12 cellular contexts compared by ENCODE assay signal in genomic region chrX:151697082-151697481, GRCh38. TPM values are rescaled to one million over a fixed set of nuclear protein-coding genes. Genes with fewer than 3 reads are reported as not detected.
DNase-seq lines count a peak whose midpoint lies in the region; ATAC-seq and TF ChIP-seq lines count a peak whose summit lies in the region.
"Not testable (repeated sequence)": the region's sequence is repeated elsewhere in the genome, so short reads cannot be mapped to it uniquely, and the experiment has no call there.
"Had no signal": no experiment of that assay in that cellular context is flagged by ENCODE, and none has a peak within 500 bp of the region (broad histone marks: within the 10 kb centered on the region; RNA-seq: fewer than 3 reads in every experiment).

No MANE protein-coding gene starts in this region.

- peak overlapping the region; percentile 49 to 54 (median 54) for H3K4me3 Mint-ChIP-seq in nephron

- peaks cover 13% of the 10 kb centered on the region for H3K9me3 Mint-ChIP-seq in nephron

- H3K36me3 ChIP-seq in GM23248 (ENCODE audit: low read depth); skeletal muscle tissue (ENCODE audit: control insufficient read depth in 3 of 3, insufficient read depth in 3 of 3, low read length in 3 of 3): not testable (repeated sequence)

- H3K79me2 ChIP-seq in GM23248 (ENCODE audit: insufficient read depth): not testable (repeated sequence)

- not testable (repeated sequence) for H3F3A ChIP-seq in GM23248 (ENCODE audit: insufficient read depth)

- H3K27me3 Mint-ChIP-seq in nephron (ENCODE audit: low read depth): peaks cover 11% of the 10 kb centered on the region

- not testable (repeated sequence) for H3K9me2 ChIP-seq in GM23248 (ENCODE audit: insufficient read depth)

- peak overlapping the region; percentile 65 for H3K9ac ChIP-seq in GM23248
- H3K9ac ChIP-seq in skeletal muscle tissue (ENCODE audit: low read depth in 1 of 3, low read length in 3 of 3): not testable (repeated sequence)

- not testable (repeated sequence) for H3K9me3 ChIP-seq in GM23248 (ENCODE audit: low read depth); skeletal muscle tissue (ENCODE audit: control insufficient read depth in 3 of 3, low read length in 3 of 3)

- peak; percentile 12 for DNase-seq in AG09319 (ENCODE audit: extremely low read depth, low read depth)
- DNase-seq in GM23248: peak; percentile 41
- peak; percentile 53 for DNase-seq in fibroblast of peridontal ligament (ENCODE audit: extremely low read depth)
- not testable (repeated sequence) for DNase-seq in left ventricle myocardium superior

- not testable (repeated sequence) for H3K36me3 Mint-ChIP-seq in nephron (ENCODE audit: low read depth)

- ATAC-seq in left ventricle myocardium superior: peak; percentile 47

- not testable (repeated sequence) for TF ChIP-seq CTCF in AG09319 (IDR thresholded peaks at IDR 0.05; ENCODE audit: low read depth, low read length); nephron (IDR thresholded peaks at IDR 0.05; ENCODE audit: unreplicated experiment in 3 of 3)

- peak overlapping the region; percentile 65 for H3K4me3 ChIP-seq in GM23248
- not testable (repeated sequence) for H3K4me3 ChIP-seq in skeletal muscle tissue (ENCODE audit: low read length in 3 of 3)

- H3K27me3 ChIP-seq in GM23248 (replicated peaks; ENCODE audit: insufficient read depth): not testable (repeated sequence)
- peaks cover 0 to 12% (median 7%) of the 10 kb centered on the region in 3 donors for H3K27me3 ChIP-seq in skeletal muscle tissue (ENCODE audit: control insufficient read depth in 3 of 3, insufficient read depth in 3 of 3, low read length in 3 of 3)

- peaks cover 15% of the 10 kb centered on the region for H3K4me1 ChIP-seq in GM23248 (ENCODE audit: insufficient read depth)
- H3K4me1 ChIP-seq in skeletal muscle tissue (ENCODE audit: control insufficient read depth in 3 of 3, insufficient read depth in 3 of 3, low read length in 3 of 3): not testable (repeated sequence)

- not testable (repeated sequence) for H4K20me1 ChIP-seq in GM23248 (ENCODE audit: insufficient read depth)

- 3 to 5% methylated on average over 7 to 8 of the region's 8 CpGs for WGBS in GM23248 (ENCODE audit: low coverage in 1 of 2, low lambda C conversion rate in 2 of 2, missing lambda C conversion rate in 2 of 2), 2 experiments

- peak overlapping the region; percentile 85 for H3K27ac ChIP-seq in GM23248
- H3K27ac ChIP-seq in skeletal muscle tissue (ENCODE audit: low read depth, low read length): peak overlapping the region; percentile 19

- in situ Hi-C loops in GM23248 (cut with MboI): not testable (repeated sequence)

- H3K27ac Mint-ChIP-seq in nephron: peak overlapping the region in 1 of 3 experiments; percentile 25

- H3K4me1 Mint-ChIP-seq in nephron: peaks cover 18% of the 10 kb centered on the region

- peak overlapping the region; percentile 83 for H3K4me2 ChIP-seq in GM23248 (ENCODE audit: unreplicated experiment)

- H2AFZ ChIP-seq in GM23248: peak overlapping the region; percentile 71

- intact Hi-C loops in left ventricle myocardium superior (cut with micrococcal nuclease): not testable (repeated sequence)

RNA-seq across cellular contexts. Expression of gene PRRG3, which starts 1.8 kb away (rescaled TPM):
- not detected in 2 replicates for total RNA-seq in GM23248 (2014; rRNA removed; shearing (Covaris generic))
- polyA plus RNA-seq in GM23248 (2016; fragmentation: Nextera tagmentation; extraction: Ambion mirVana): 0.14 and 0.21 TPM in 2 replicates
- total RNA-seq in left ventricle myocardium superior (1.7 TPM), skeletal muscle tissue (9.4 TPM)
- total RNA-seq: Calu3; CD4-positive, alpha-beta memory T cell had no signal
- polyA plus RNA-seq: AG04450; BJ; CD4-positive, alpha-beta memory T cell had no signal

RNA-seq across cellular contexts. Expression of gene FATE1, which starts 18.8 kb away (rescaled TPM):
- not detected in 2 replicates for total RNA-seq in GM23248 (2014; rRNA removed; shearing (Covaris generic))
- polyA plus RNA-seq in GM23248 (2016; fragmentation: Nextera tagmentation; extraction: Ambion mirVana): not detected in 2 replicates
- total RNA-seq in left ventricle myocardium superior (not detected), skeletal muscle tissue (0.52 TPM)
- total RNA-seq: Calu3; CD4-positive, alpha-beta memory T cell; H1; H7 had no signal
- polyA plus RNA-seq: AG04450; BJ; CD4-positive, alpha-beta memory T cell had no signal

RNA-seq across cellular contexts. Expression of gene CNGA2, which starts 37.5 kb away (rescaled TPM):
- total RNA-seq in GM23248 (2014; rRNA removed; shearing (Covaris generic)): not detected in 2 replicates
- polyA plus RNA-seq in GM23248 (2016; fragmentation: Nextera tagmentation; extraction: Ambion mirVana): not detected in 2 replicates
- total RNA-seq in left ventricle myocardium superior (not detected), skeletal muscle tissue (not detected)
- total RNA-seq: Calu3; CD4-positive, alpha-beta memory T cell; H1; H7 had no signal
- polyA plus RNA-seq: AG04450; BJ; CD4-positive, alpha-beta memory T cell; H1 had no signal
